ENCODE assay signal across 10 cellular contexts in genomic region chr12:69331846-69332684, GRCh38. TPM values are rescaled to one million over a fixed set of nuclear protein-coding genes. Genes with fewer than 3 reads are reported as not detected.
DNase-seq lines count a peak whose midpoint lies in the region; ATAC-seq and TF ChIP-seq lines count a peak whose summit lies in the region.
"Had no signal": no experiment of that assay in that cellular context is flagged by ENCODE, and none has a peak within 500 bp of the region (broad histone marks: within the 10 kb centered on the region; RNA-seq: fewer than 3 reads in every experiment).

No MANE protein-coding gene starts in this region.

- no peak for DNase-seq in activated CD8-positive, alpha-beta memory T cell treated with anti-CD3 and anti-CD28 coated beads, Interleukin-2, amount 10 ng/mL, durations not matched to agents 7 days and 5 days
- DNase-seq in activated CD8-positive, alpha-beta memory T cell treated with anti-CD3 and anti-CD28 coated beads, Interleukin-2, amount 50 U/mL, for 48 hours = no peak
- DNase-seq in WTC11 (ENCODE audit: low spot score) = no peak
- no peak for DNase-seq in left lung
- DNase-seq in inferior parietal cortex (ENCODE audit: extremely low spot score) = no peak
- DNase-seq: stimulated activated CD8-positive, alpha-beta memory T cell treated with anti-CD3 and anti-CD28 coated beads, Interleukin-4, amount 100 ng/mL, for 48 hours had no signal

- no peaks in the 10 kb centered on the region for H3K36me3 Mint-ChIP-seq in activated CD8-positive, alpha-beta memory T cell treated with anti-CD3 and anti-CD28 coated beads, Interleukin-2, amount 10 ng/mL, durations not matched to agents 7 days and 5 days
- H3K36me3 Mint-ChIP-seq in WTC11 = no peaks in the 10 kb centered on the region
- H3K36me3 Mint-ChIP-seq in stimulated activated memory B cell treated with anti-CD40 and anti-IgM and Interleukin-4, amounts not matched to agents 10 μg/mL and 1 μg/mL and 100 μg/mL, for 72 hours = no peaks in the 10 kb centered on the region

- no peaks in the 10 kb centered on the region for H3K36me3 ChIP-seq in left lung

- no peaks in the 10 kb centered on the region for H3K9me3 Mint-ChIP-seq in activated CD8-positive, alpha-beta memory T cell treated with anti-CD3 and anti-CD28 coated beads, Interleukin-2, amount 10 ng/mL, durations not matched to agents 7 days and 5 days (ENCODE audit: low read depth)
- no peaks in the 10 kb centered on the region for H3K9me3 Mint-ChIP-seq in WTC11
- no peaks in the 10 kb centered on the region for H3K9me3 Mint-ChIP-seq in stimulated activated memory B cell treated with anti-CD40 and anti-IgM and Interleukin-4, amounts not matched to agents 10 μg/mL and 1 μg/mL and 100 μg/mL, for 72 hours

- TF ChIP-seq CTCF in WTC11 (IDR thresholded peaks at IDR 0.05) = no peak
- TF ChIP-seq CTCF in left lung (IDR thresholded peaks at IDR 0.05) = no peak

- no peaks in the 10 kb centered on the region for H3K9me3 ChIP-seq in left lung

- H3K4me1 Mint-ChIP-seq in activated CD8-positive, alpha-beta memory T cell treated with anti-CD3 and anti-CD28 coated beads, Interleukin-2, amount 10 ng/mL, durations not matched to agents 7 days and 5 days = peaks cover 34% of the 10 kb centered on the region
- peaks cover 60% of the 10 kb centered on the region for H3K4me1 Mint-ChIP-seq in WTC11
- H3K4me1 Mint-ChIP-seq in stimulated activated memory B cell treated with anti-CD40 and anti-IgM and Interleukin-4, amounts not matched to agents 10 μg/mL and 1 μg/mL and 100 μg/mL, for 72 hours = peaks cover 21% of the 10 kb centered on the region

- H3K4me1 ChIP-seq in left lung = peaks cover 0 to 57% of the 10 kb centered on the region in 2 donors

- peak overlapping the region; percentile 58 for H3K27ac Mint-ChIP-seq in activated CD8-positive, alpha-beta memory T cell treated with anti-CD3 and anti-CD28 coated beads, Interleukin-2, amount 10 ng/mL, durations not matched to agents 7 days and 5 days
- H3K27ac Mint-ChIP-seq in WTC11 = peak overlapping the region; percentile 83
- H3K27ac Mint-ChIP-seq in stimulated activated memory B cell treated with anti-CD40 and anti-IgM and Interleukin-4, amounts not matched to agents 10 μg/mL and 1 μg/mL and 100 μg/mL, for 72 hours = peak overlapping the region; percentile 89

- no peak overlapping the region for H3K4me3 Mint-ChIP-seq in activated CD8-positive, alpha-beta memory T cell treated with anti-CD3 and anti-CD28 coated beads, Interleukin-2, amount 10 ng/mL, durations not matched to agents 7 days and 5 days
- H3K4me3 Mint-ChIP-seq in WTC11 = peak overlapping the region; percentile 64
- H3K4me3 Mint-ChIP-seq in stimulated activated memory B cell treated with anti-CD40 and anti-IgM and Interleukin-4, amounts not matched to agents 10 μg/mL and 1 μg/mL and 100 μg/mL, for 72 hours = peak overlapping the region; percentile 5

- no peaks in the 10 kb centered on the region for H3K27me3 ChIP-seq in left lung

- peak overlapping the region; percentile 51 to 92 for H3K27ac ChIP-seq in left lung

- no peak for ATAC-seq in activated CD8-positive, alpha-beta memory T cell treated with anti-CD3 and anti-CD28 coated beads, Interleukin-2, amount 10 ng/mL, durations not matched to agents 7 days and 5 days
- ATAC-seq in WTC11 (no peak), left lung (peak; percentile 52), HG03457 (IDR thresholded peaks at IDR 0.05; ENCODE audit: unreplicated experiment) (no peak), HG03571 (IDR thresholded peaks at IDR 0.05; ENCODE audit: unreplicated experiment) (no peak)
- ATAC-seq in stimulated activated memory B cell treated with anti-CD40 and anti-IgM and Interleukin-4, amounts not matched to agents 10 μg/mL and 1 μg/mL and 100 μg/mL, for 72 hours = no peak

- H3K4me3 ChIP-seq in left lung = peak overlapping the region in 1 of 2 donors; percentile 42

- intact Hi-C loops in left lung (cut with DNase I) = no loop called here

- H3K27me3 Mint-ChIP-seq in activated CD8-positive, alpha-beta memory T cell treated with anti-CD3 and anti-CD28 coated beads, Interleukin-2, amount 10 ng/mL, durations not matched to agents 7 days and 5 days = no peaks in the 10 kb centered on the region
- H3K27me3 Mint-ChIP-seq in WTC11 (ENCODE audit: low read depth) = no peaks in the 10 kb centered on the region
- no peaks in the 10 kb centered on the region for H3K27me3 Mint-ChIP-seq in stimulated activated memory B cell treated with anti-CD40 and anti-IgM and Interleukin-4, amounts not matched to agents 10 μg/mL and 1 μg/mL and 100 μg/mL, for 72 hours

- POLR2A ChIA-PET in WTC11 (lab: Charles Lee) = no interaction called here

- CTCF ChIA-PET in activated CD8-positive, alpha-beta memory T cell treated with anti-CD3 and anti-CD28 coated beads, Interleukin-2, amount 10 ng/mL, durations not matched to agents 7 days and 5 days (lab: Charles Lee) = interaction anchor here (0.7 to 3.7 kb wide), 5 partner anchors 10 to 237 kb away, joined by 3 to 22 read pairs (median 8); no protein-coding TSS in a partner anchor
- CTCF ChIA-PET in WTC11 (lab: Charles Lee) = interaction anchor here (1.2 to 1.8 kb wide), 3 partner anchors 8 to 239 kb away, joined by 3 to 6 read pairs (median 3); no protein-coding TSS in a partner anchor

TF ChIP-seq in WTC11, 78 proteins besides CTCF, POLR2A, EP300 and RAD21:
- no peak for TF ChIP-seq JAZF1 (CRISPR knock-in tag; IDR thresholded peaks at IDR 0.05)
- no peak for TF ChIP-seq MXD4 (CRISPR knock-in tag; IDR thresholded peaks at IDR 0.05; ENCODE audit: borderline replicate concordance)
- TF ChIP-seq ATF2 (CRISPR knock-in tag; IDR thresholded peaks at IDR 0.05; ENCODE audit: borderline replicate concordance, low read depth) = no peak
- no peak for TF ChIP-seq ESRRA (CRISPR knock-in tag; IDR thresholded peaks at IDR 0.05; ENCODE audit: borderline replicate concordance)
- no peak for TF ChIP-seq ZNF671 (CRISPR knock-in tag; IDR thresholded peaks at IDR 0.05)
- TF ChIP-seq ZNF317 (CRISPR knock-in tag; IDR thresholded peaks at IDR 0.05; ENCODE audit: borderline replicate concordance, low read depth) = no peak
- no peak for TF ChIP-seq RORB (CRISPR knock-in tag; IDR thresholded peaks at IDR 0.05)
- TF ChIP-seq E2F4 (CRISPR knock-in tag; IDR thresholded peaks at IDR 0.05; ENCODE audit: borderline replicate concordance, low read depth) = no peak
- no peak for TF ChIP-seq SMAD4 (CRISPR knock-in tag; IDR thresholded peaks at IDR 0.05)
- TF ChIP-seq KAT7 (CRISPR knock-in tag; IDR thresholded peaks at IDR 0.05; ENCODE audit: borderline replicate concordance) = no peak

RNA-seq across cellular contexts. Expression of gene LYZ, which starts 16.1 kb away (rescaled TPM):
- total RNA-seq in activated CD8-positive, alpha-beta memory T cell treated with anti-CD3 and anti-CD28 coated beads, Interleukin-2, amount 10 ng/mL, durations not matched to agents 7 days and 5 days = under 1 TPM in 1 of 2 experiments, not detected in 1; 0.21 TPM
- total RNA-seq in WTC11 (2021) = 1.0 to 1.5 TPM (median 1.1 TPM) in 3 replicates
- 100 to 1,000 TPM; 255 to 394 TPM for total RNA-seq in left lung
- total RNA-seq: H4 had no signal

RNA-seq across cellular contexts. Expression of gene YEATS4, which starts 27.5 kb away (rescaled TPM):
- 10 to 100 TPM; 40.9 to 47.3 TPM for total RNA-seq in activated CD8-positive, alpha-beta memory T cell treated with anti-CD3 and anti-CD28 coated beads, Interleukin-2, amount 10 ng/mL, durations not matched to agents 7 days and 5 days
- total RNA-seq in WTC11 (2021) (33.3 to 37.1 TPM (median 33.5 TPM) in 3 replicates), left lung (10 to 100 TPM; 10.1 to 13.5 TPM)

Comparison
In these comparisons a context has a peak if more than half of its experiments do, and no peak if none do; other contexts are left out.
1. RNA of gene LYZ, which starts 16.1 kb away (total RNA-seq): 255 to 394 TPM in left lung; 1.0 to 1.5 TPM in WTC11 and 0.21 TPM in activated CD8-positive, alpha-beta memory T cell treated with anti-CD3 and anti-CD28 coated beads, Interleukin-2, amount 10 ng/mL, durations not matched to agents 7 days and 5 days; every median in the first group is over 100 times any median in the second.
2. Peak in every context shown above with its lines, with median percentiles within 50 percentile points of each other: H3K27ac Mint-ChIP-seq.